ENCODE assay signal across 1 cellular context in genomic region chr3:142993958-142994442, GRCh38.
TF ChIP-seq lines count a peak whose summit lies in the region.

No MANE protein-coding gene starts in this region.

TF ChIP-seq in GM23338, 12 proteins besides CTCF, POLR2A, EP300 and RAD21 (continued from another document):
- TF ChIP-seq ETS1 (IDR thresholded peaks at IDR 0.05) = no peak
- no peak for TF ChIP-seq EZH2 (IDR thresholded peaks at IDR 0.05; ENCODE audit: low read depth, unreplicated experiment)
- no peak for TF ChIP-seq EZH2phosphoT487 (IDR thresholded peaks at IDR 0.05; ENCODE audit: unreplicated experiment)
